ENCODE assay signal across 10 cellular contexts in the genomic region with DNA sequence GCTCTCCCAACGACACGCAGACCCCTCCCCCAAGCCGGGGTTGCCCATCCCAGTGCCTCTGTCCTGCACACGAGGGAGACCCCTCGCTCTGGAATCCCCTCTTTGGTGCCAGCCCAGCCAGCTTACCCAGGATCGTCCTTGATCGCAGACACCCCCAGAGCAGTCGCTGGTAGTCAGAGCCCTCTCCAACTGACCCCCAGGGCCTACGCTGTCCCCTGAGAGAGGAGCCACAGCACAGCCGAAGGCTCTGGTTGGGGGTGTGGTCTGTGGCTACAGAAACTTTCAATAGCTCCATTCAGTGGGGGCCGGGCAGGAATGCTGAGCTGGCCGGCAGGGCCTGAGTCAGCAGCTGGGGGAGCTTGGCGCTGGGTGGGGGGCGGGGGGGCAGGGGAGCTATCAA. TPM values are rescaled to one million over a fixed set of nuclear protein-coding genes. Genes with fewer than 3 reads are reported as not detected.
DNase-seq lines count a peak whose midpoint lies in the region; ATAC-seq, FAIRE-seq and TF ChIP-seq lines count a peak whose summit lies in the region.
"Had no signal": no experiment of that assay in that cellular context is flagged by ENCODE, and none has a peak within 500 bp of the region (broad histone marks: within the 10 kb centered on the region; RNA-seq: fewer than 3 reads in every experiment).

A gene with protein sequence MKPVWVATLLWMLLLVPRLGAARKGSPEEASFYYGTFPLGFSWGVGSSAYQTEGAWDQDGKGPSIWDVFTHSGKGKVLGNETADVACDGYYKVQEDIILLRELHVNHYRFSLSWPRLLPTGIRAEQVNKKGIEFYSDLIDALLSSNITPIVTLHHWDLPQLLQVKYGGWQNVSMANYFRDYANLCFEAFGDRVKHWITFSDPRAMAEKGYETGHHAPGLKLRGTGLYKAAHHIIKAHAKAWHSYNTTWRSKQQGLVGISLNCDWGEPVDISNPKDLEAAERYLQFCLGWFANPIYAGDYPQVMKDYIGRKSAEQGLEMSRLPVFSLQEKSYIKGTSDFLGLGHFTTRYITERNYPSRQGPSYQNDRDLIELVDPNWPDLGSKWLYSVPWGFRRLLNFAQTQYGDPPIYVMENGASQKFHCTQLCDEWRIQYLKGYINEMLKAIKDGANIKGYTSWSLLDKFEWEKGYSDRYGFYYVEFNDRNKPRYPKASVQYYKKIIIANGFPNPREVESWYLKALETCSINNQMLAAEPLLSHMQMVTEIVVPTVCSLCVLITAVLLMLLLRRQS (minus strand): TSS at position 268 of the 400 bp plus-strand sequence. CDS start 633 bp downstream, outside the sequence.

- DNase-seq in MG63 (peak; percentile 59), H1 (ENCODE audit: low read depth in 1 of 2, low spot score in 2 of 2) (peak in 1 of 2 experiments; percentile 73), myocyte (ENCODE audit: low read depth) (peak; percentile 71), DMS79 (lab: John Stamatoyannopoulos, UW) (no peak), activated gamma-delta T cell (lab: John Stamatoyannopoulos, UW) (no peak)

- H4K5ac ChIP-seq in H1 (ENCODE audit: insufficient read length, low read depth, low read length) = peak within 1 kb of the TSS; percentile 67

- peak within 1 kb of the TSS; percentile 75 for H4K8ac ChIP-seq in H1 (ENCODE audit: extremely low read depth, insufficient read depth, low read length)

- H3K23me2 ChIP-seq in H1 (ENCODE audit: low read depth, low read length) = 0 out of 2 replicates have a peak, but pooled peaks cover 2% of the 10 kb centered on the region

- no peak for TF ChIP-seq CTCF in H1 (IDR thresholded peaks at IDR 0.05; ENCODE audit: control extremely low read depth in 1 of 3, insufficient read depth in 1 of 3, low read depth in 1 of 3, low read length in 3 of 3)

- H3K4ac ChIP-seq in H1 (replicated peaks; ENCODE audit: insufficient read length, low read depth, low read length) = peak within 1 kb of the TSS; percentile 81

- FAIRE-seq in H1 (lab: Jason Lieb, UNC) = no peak
- FAIRE-seq: G401.6 had no signal

- H3K9ac ChIP-seq in BLaER1 = no peak within 1 kb of the TSS
- H3K9ac ChIP-seq in H1 (replicated peaks in 1 of 4; ENCODE audit: extremely low read depth in 1 of 4, low read depth in 3 of 4, low read length in 3 of 4) = peak within 1 kb of the TSS in 1 of 4 experiments; percentile 13; a peak in 1 of 7 replicates

- peak within 1 kb of the TSS; percentile 83 for H2BK15ac ChIP-seq in H1 (ENCODE audit: low read length)

- no peak for TF ChIP-seq RAD21 in H1 (IDR thresholded peaks at IDR 0.05 in 1 of 2, conservative IDR thresholded peaks at IDR 0.05 in 1 of 2; ENCODE audit: low read depth in 2 of 2, low read length in 2 of 2)

- H3K56ac ChIP-seq in H1 (replicated peaks; ENCODE audit: insufficient read length, low read depth, low read length) = peak within 1 kb of the TSS; percentile 42

- H3K23ac ChIP-seq in H1 (ENCODE audit: insufficient read length) = no peak within 1 kb of the TSS

- H3K36me3 ChIP-seq in BLaER1 (no peaks in the 10 kb centered on the region), MG63 (no peaks in the 10 kb centered on the region), H1 (ENCODE audit: control insufficient read depth in 2 of 4, insufficient read depth in 4 of 4, low read length in 3 of 4) (no peaks in the 10 kb centered on the region)

- POLR2A ChIA-PET in H1 (lab: Charles Lee; ENCODE audit: partially characterized antibody) = interaction anchor here (0.9 to 5.5 kb wide), 5 partner anchors 20 to 74 kb away, joined by 3 to 38 read pairs (median 7); a partner anchor contains a TSS

- H3K27ac ChIP-seq in BLaER1 (no peak within 1 kb of the TSS), H1 (ENCODE audit: low read depth, low read length) (0 out of 2 replicates have a peak within 1 kb of the TSS, but pooled peaks have one; percentile 5)

- no peak within 1 kb of the TSS for H3K14ac ChIP-seq in H1 (ENCODE audit: insufficient read length)

- H3K4me2 ChIP-seq in BLaER1 (peak within 1 kb of the TSS; percentile 29), H1 (ENCODE audit: insufficient read depth in 1 of 2, low read depth in 2 of 2, low read length in 2 of 2) (peak within 1 kb of the TSS; percentile 62 to 68)

- no peaks in the 10 kb centered on the region for H3K9me3 ChIP-seq in BLaER1
- no peaks in the 10 kb centered on the region for H3K9me3 ChIP-seq in MG63
- no peaks in the 10 kb centered on the region for H3K9me3 ChIP-seq in H1 (ENCODE audit: insufficient read depth in 2 of 2, low read depth in 1 of 2, low read length in 1 of 2)

- H3K4me3 ChIP-seq in BLaER1 (no peak within 1 kb of the TSS), MG63 (no peak within 1 kb of the TSS), H1 (ENCODE audit: extremely low read depth in 1 of 4, insufficient read depth in 2 of 4, low read depth in 3 of 4, low read length in 4 of 4) (peak within 1 kb of the TSS in 3 of 4 experiments; percentile 23 to 49 (median 34); a peak in 4 of 8 replicates)

- peaks cover 11% of the 10 kb centered on the region for H3K4me1 ChIP-seq in BLaER1
- peaks cover 4 to 22% (median 17%) of the 10 kb centered on the region in 4 experiments for H3K4me1 ChIP-seq in H1 (replicated peaks in 1 of 4; ENCODE audit: control insufficient read depth in 3 of 4, insufficient read depth in 4 of 4, low read length in 3 of 4)

- CTCF ChIA-PET in H1 (lab: Charles Lee; ENCODE audit: partially characterized antibody) = interaction anchor here (0.6 to 3.2 kb wide), 13 partner anchors 10 to 287 kb away, joined by 3 to 17 read pairs (median 7); a partner anchor contains a TSS

- TF ChIP-seq POLR2A in H1 (IDR thresholded peaks at IDR 0.05; ENCODE audit: control extremely low read depth in 1 of 2, low read depth in 2 of 2, low read length in 2 of 2) = peak in 1 of 2 experiments; percentile 58; a peak in 1 of 3 replicates

- ATAC-seq in HG03045 (IDR thresholded peaks at IDR 0.05; ENCODE audit: unreplicated experiment) = no peak
- ATAC-seq in HG02642 (IDR thresholded peaks at IDR 0.05; ENCODE audit: poor library complexity, unreplicated experiment) = no peak
- ATAC-seq: Right ventricle myocardium inferior had no signal

- TF ChIP-seq EP300 in H1 (IDR thresholded peaks at IDR 0.05; ENCODE audit: borderline replicate concordance in 1 of 2, low read depth in 2 of 2, low read length in 2 of 2) = no peak

- H2AK5ac ChIP-seq in H1 (ENCODE audit: low read depth, low read length) = 0 out of 2 replicates have a peak within 1 kb of the TSS, but pooled peaks have one; percentile 17

- peak within 1 kb of the TSS; percentile 99 for H2AFZ ChIP-seq in H1 (ENCODE audit: low read length)

- peak within 1 kb of the TSS; percentile 94 for H2BK20ac ChIP-seq in H1 (ENCODE audit: low read length)

- peak within 1 kb of the TSS; percentile 98; the same call in 1 of the 2 replicates for H2BK12ac ChIP-seq in H1 (ENCODE audit: low read depth, low read length)

- peak within 1 kb of the TSS; percentile 44 for H2BK120ac ChIP-seq in H1 (replicated peaks; ENCODE audit: low read depth, low read length)

- H4K91ac ChIP-seq in H1 (replicated peaks; ENCODE audit: insufficient read length, low read length) = peak within 1 kb of the TSS; percentile 83

- H4K20me1 ChIP-seq in BLaER1 (no peaks in the 10 kb centered on the region), H1 (replicated peaks in 1 of 2; ENCODE audit: control insufficient read depth in 1 of 2, insufficient read depth in 2 of 2, low read length in 2 of 2) (peaks cover 0 to under 1% of the 10 kb centered on the region in 2 experiments)

- no peaks in the 10 kb centered on the region for H3K27me3 ChIP-seq in BLaER1
- H3K27me3 ChIP-seq in MG63 = no peaks in the 10 kb centered on the region
- no peaks in the 10 kb centered on the region for H3K27me3 ChIP-seq in H1 (replicated peaks in 1 of 4; ENCODE audit: control insufficient read depth in 3 of 4, extremely low read depth in 1 of 4, insufficient read depth in 3 of 4, low read length in 3 of 4)

- H2BK5ac ChIP-seq in H1 (ENCODE audit: low read depth, low read length) = peak within 1 kb of the TSS; percentile 78; the same call in 1 of the 2 replicates

- peak within 1 kb of the TSS; percentile 75 for H3K18ac ChIP-seq in H1 (ENCODE audit: extremely low read depth, low read length)

- no peaks in the 10 kb centered on the region for H3K79me2 ChIP-seq in H1 (ENCODE audit: control insufficient read depth in 1 of 2, insufficient read depth in 2 of 2, low read length in 2 of 2)

- 30% methylated on average over 12 of the region's 14 CpGs; no CpG with 5 or more reads in 1 of the 2 experiments for WGBS in H1 (ENCODE audit: extremely low coverage in 1 of 2, insufficient coverage in 1 of 2, insufficient read length in 1 of 2, insufficient replicate concordance in 2 of 2, low coverage in 1 of 2, low lambda C conversion rate in 2 of 2, missing lambda C conversion rate in 1 of 2), 2 experiments

- H3K79me1 ChIP-seq in H1 (ENCODE audit: low read depth, low read length) = no peaks in the 10 kb centered on the region

TF ChIP-seq in H1, 55 proteins besides CTCF, POLR2A, EP300 and RAD21 (continues in another document):
- TF ChIP-seq SP4 (IDR thresholded peaks at IDR 0.05; ENCODE audit: low read length) (no peak), BACH1 (IDR thresholded peaks at IDR 0.05; ENCODE audit: low read length) (peak; percentile 82), ASH2L (IDR thresholded peaks at IDR 0.05; ENCODE audit: low read length) (peak; percentile 63), POLR2AphosphoS5 (IDR thresholded peaks at IDR 0.05; ENCODE audit: low read depth, low read length) (no peak), RXRA (IDR thresholded peaks at IDR 0.05; ENCODE audit: insufficient read depth, low read depth, low read length) (no peak), MAFK (IDR thresholded peaks at IDR 0.05; ENCODE audit: low read depth, low read length) (peak; percentile 24; the same call in 1 of the 2 replicates), RBBP5 (IDR thresholded peaks at IDR 0.05; ENCODE audit: borderline replicate concordance, low read depth, low read length) (peak; percentile 30; the same call in 1 of the 2 replicates), JUN (IDR thresholded peaks at IDR 0.05; ENCODE audit: low read depth, low read length) (no peak), PHF8 (conservative IDR thresholded peaks at IDR 0.05; ENCODE audit: low read depth, low read length) (peak; percentile 38; the same call in 1 of the 2 replicates), TAF1 (IDR thresholded peaks at IDR 0.05; ENCODE audit: low read depth, low read length) (no peak)

RNA-seq across cellular contexts. Expression of the gene that starts here (rescaled TPM):
- total RNA-seq in MG63 (2014; rRNA removed; shearing (Covaris generic); ENCODE audit: low replicate concordance) = 0.43 TPM in 1 of 2 replicates, not detected in the other
- total RNA-seq in H1 (2021; fragmentation: NEBNext Ultra II Directional; extraction: Animal tissue kit (Norgen Biotek cat#: 25700)) = 6.2 and 6.4 TPM in 2 replicates
- 5.5 and 7.1 TPM in 2 replicates for polyA plus RNA-seq in H1 (2011; rRNA removed)
- 7.7 TPM for polyA plus RNA-seq in H1 (2011; cell fraction: cytosol; rRNA removed)
- polyA plus RNA-seq in H1 (2011; cell fraction: nucleus; rRNA removed) = 7.3 TPM
- 4.2 to 5.3 TPM (median 4.7 TPM) in 4 replicates for polyA plus RNA-seq in H1 (2012, experiment 1 of 2)
- polyA plus RNA-seq in H1 (2012, experiment 2 of 2) = 1.6 TPM
- 3.0 TPM for polyA plus RNA-seq in H1 (2013, experiment 1 of 2)
- 2.6 TPM for polyA plus RNA-seq in H1 (2013, experiment 2 of 2)
- polyA minus RNA-seq in H1 (2011; rRNA and poly(A)+ RNA removed) = 4.5 and 5.4 TPM in 2 replicates
- polyA minus RNA-seq in H1 (2011; cell fraction: cytosol; rRNA and poly(A)+ RNA removed) = 2.4 TPM
- 3.3 TPM for polyA minus RNA-seq in H1 (2011; cell fraction: nucleus; rRNA and poly(A)+ RNA removed)
- total RNA-seq in myocyte = 0.13 TPM in 1 of 2 replicates, not detected in the other
- 0.15 TPM for polyA plus RNA-seq in myocyte (2012)
- total RNA-seq: Right ventricle myocardium inferior had no signal

Comparison
In these comparisons a context has a peak if more than half of its experiments do, and no peak if none do; other contexts are left out.
1. Peak in DNase-seq in MG63; RNA of the gene not detected or under 1 TPM.
2. Peak in DNase-seq in myocyte; RNA of the gene not detected or under 1 TPM.
3. H3K4me3 ChIP-seq: peak in H1 (3 of 4); none in BLaER1 (single experiment) and MG63 (single experiment).